Comparison of ENCODE assay signal across 13 cellular contexts in the genomic region with DNA sequence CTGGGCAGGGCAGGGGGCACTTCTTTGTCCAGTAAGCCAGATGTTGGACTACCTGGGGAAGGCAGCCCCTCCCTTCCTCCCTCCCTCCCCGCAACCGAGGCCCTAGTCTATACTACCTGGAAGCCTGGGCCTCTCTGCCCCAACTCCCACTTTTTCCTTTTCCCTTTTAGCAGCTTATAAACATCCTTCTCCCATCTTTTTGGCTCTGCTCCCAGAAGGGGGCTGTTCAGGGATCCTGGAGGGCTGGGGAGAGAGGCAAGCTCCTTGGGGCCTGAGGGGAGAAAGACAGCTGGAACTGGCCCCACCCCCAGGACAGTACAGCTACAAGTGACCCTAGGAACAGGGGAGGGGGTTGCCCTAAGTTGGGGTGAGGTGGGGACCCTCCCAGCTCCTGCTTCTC. TPM values are rescaled to one million over a fixed set of nuclear protein-coding genes. Genes with fewer than 3 reads are reported as not detected.
DNase-seq lines count a peak whose midpoint lies in the region; ATAC-seq and TF ChIP-seq lines count a peak whose summit lies in the region.
"Had no signal": no experiment of that assay in that cellular context is flagged by ENCODE, and none has a peak within 500 bp of the region (broad histone marks: within the 10 kb centered on the region; RNA-seq: fewer than 3 reads in every experiment).

No MANE protein-coding gene starts in this region.

- ATAC-seq in Panc1: no peak
- ATAC-seq in GM19324 (IDR thresholded peaks at IDR 0.05; ENCODE audit: low FRiP score, unreplicated experiment): no peak
- ATAC-seq: left colon had no signal

- H3K27me3 ChIP-seq in Panc1 (ENCODE audit: control insufficient read depth, insufficient read depth, low read length) (no peaks in the 10 kb centered on the region), layer of hippocampus (ENCODE audit: control insufficient read depth, insufficient read depth, low read length) (no peaks in the 10 kb centered on the region), subcutaneous abdominal adipose tissue (ENCODE audit: control insufficient read depth in 5 of 5, insufficient read depth in 4 of 5, low read length in 5 of 5) (no peaks in the 10 kb centered on the region)

- in situ Hi-C loops in Panc1 (cut with HindIII; ENCODE audit: low pct_unique_long_range_greater_than_20kb, low sequenced_read_pairs): no loop called here

- CTCF ChIA-PET in Panc1 (lab: Charles Lee): interaction anchor here (0.6 to 1.3 kb wide), 2 partner anchors 50 to 80 kb away, joined by 4 read pairs; no protein-coding TSS in a partner anchor

- intact Hi-C loops in Panc1 (cut with micrococcal nuclease; ENCODE audit: unreplicated experiment): loop anchor here (5.0 kb wide), 1 partner anchor 35 kb away; no protein-coding TSS in a partner anchor

- H3K4me1 ChIP-seq in Panc1 (ENCODE audit: control insufficient read depth, insufficient read depth, low read length): peaks cover 95% of the 10 kb centered on the region
- peaks cover 26 to 98% (median 96%) of the 10 kb centered on the region in 5 donors for H3K4me1 ChIP-seq in subcutaneous abdominal adipose tissue (ENCODE audit: control insufficient read depth in 5 of 5, insufficient read depth in 5 of 5, low read length in 5 of 5)

- H3K36me3 ChIP-seq in Panc1 (ENCODE audit: control insufficient read depth, insufficient read depth, low read length) (no peaks in the 10 kb centered on the region), subcutaneous abdominal adipose tissue (ENCODE audit: control insufficient read depth in 5 of 5, insufficient read depth in 5 of 5, low read length in 5 of 5) (no peaks in the 10 kb centered on the region)

- H3K9me3 ChIP-seq in Panc1 (ENCODE audit: control insufficient read depth, insufficient read depth, low read depth, low read length) (no peaks in the 10 kb centered on the region), subcutaneous abdominal adipose tissue (ENCODE audit: control insufficient read depth in 5 of 5, low read length in 5 of 5) (no peaks in the 10 kb centered on the region)

- no TSS peak for BruUV-seq in Panc1 (replicated peaks; lab: Mats Ljungman, UMichigan)

- peak overlapping the region in 4 of 5 donors; percentile 29 to 54 (median 37) for H3K9ac ChIP-seq in subcutaneous abdominal adipose tissue (ENCODE audit: low read length in 5 of 5)

- H3K4me3 ChIP-seq in Panc1 (ENCODE audit: low read depth in 2 of 2, low read length in 2 of 2) (no peak overlapping the region), subcutaneous abdominal adipose tissue (ENCODE audit: low read depth in 1 of 5, low read length in 5 of 5) (no peak overlapping the region)

- TF ChIP-seq CTCF in Panc1 (IDR thresholded peaks at IDR 0.05): no peak

- peak; percentile 79 for DNase-seq in DMS79 treated with DMSO at 0.1 percent for 48 hours (lab: John Stamatoyannopoulos, UW)
- DNase-seq in Panc1 (ENCODE audit: low read depth, low spot score): no peak
- no peak for DNase-seq in globus pallidus (ENCODE audit: low spot score)
- DNase-seq in NCI-H1048 (lab: John Stamatoyannopoulos, UW): no peak
- DNase-seq in GM19240 (ENCODE audit: insufficient read length, low spot score): no peak
- DNase-seq: activated CD8-positive, alpha-beta memory T cell treated with anti-CD3 and anti-CD28 coated beads, Interleukin-2, amount 50 U/mL, for 4 hours; GF-D8; glutamatergic neuron; left colon; SHP77 treated with DMSO at 0.1 percent for 48 hours had no signal

- POLR2A ChIA-PET in Panc1 (lab: Charles Lee): interaction anchor here (0.6 to 1.6 kb wide), 2 partner anchors 21 to 47 kb away, joined by 3 to 8 read pairs; no protein-coding TSS in a partner anchor

- H3K27ac ChIP-seq in Panc1 (ENCODE audit: low read length) (peak overlapping the region; percentile 99), layer of hippocampus (ENCODE audit: low read depth, low read length) (peak overlapping the region; percentile 97), subcutaneous abdominal adipose tissue (ENCODE audit: low read depth, low read length) (peak overlapping the region; percentile 16)

RNA-seq across cellular contexts. Expression of gene LYL1, which starts 44.9 kb away (rescaled TPM):
- 0.23 TPM for total RNA-seq in Panc1 (2021; ENCODE audit: unreplicated experiment)
- polyA plus RNA-seq in Panc1 (2012; ENCODE audit: insufficient read length): 0.48 TPM

RNA-seq across cellular contexts. Expression of gene TRMT1, which starts 58.8 kb away (rescaled TPM):
- total RNA-seq in Panc1 (2021; ENCODE audit: unreplicated experiment): 52.0 TPM
- polyA plus RNA-seq in Panc1 (2012; ENCODE audit: insufficient read length): 41.4 TPM

Comparison
In these comparisons a context has a peak if more than half of its experiments do, and no peak if none do; other contexts are left out.
1. H3K27ac ChIP-seq: peak in every context shown above with its lines; median percentile 99 in Panc1; 97 in layer of hippocampus; 16 in subcutaneous abdominal adipose tissue.